In the genomic region with DNA sequence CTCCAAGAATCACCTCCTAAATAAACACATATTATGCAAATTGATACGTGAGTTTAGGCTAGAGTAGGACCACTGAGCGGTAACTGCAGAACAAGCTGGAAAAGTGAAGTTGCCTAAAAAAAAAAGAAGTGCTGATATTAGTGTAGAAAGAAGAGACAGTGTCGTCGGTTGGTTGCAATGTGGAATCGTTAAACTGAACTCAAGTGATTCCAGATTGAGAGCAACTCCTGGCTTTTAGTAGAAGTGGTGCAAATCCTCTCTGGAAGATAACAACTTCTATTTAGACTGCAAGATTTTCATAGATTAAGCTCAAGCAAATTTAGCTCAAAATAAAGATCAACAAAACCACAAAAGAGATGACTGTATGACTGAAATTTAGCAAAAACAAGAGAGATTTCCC, we compare ENCODE assay signal across 30 cellular contexts.
"Had no signal": no experiment of that assay in that cellular context is flagged by ENCODE, and none has a peak within 500 bp of the region (broad histone marks: within the 10 kb centered on the region; RNA-seq: fewer than 3 reads in every experiment).

No MANE protein-coding gene starts in this region.

- H3K4me3 ChIP-seq: esophagus squamous epithelium had no signal

- H3K27ac Mint-ChIP-seq: activated CD4-positive, alpha-beta memory T cell treated with anti-CD3 and anti-CD28 coated beads for 36 hours; activated CD4-positive, alpha-beta T cell treated with anti-CD3 and anti-CD28 coated beads for 36 hours; activated CD4-positive, alpha-beta T cell treated with anti-CD3 and anti-CD28 coated beads, Interleukin-2, amount 10 ng/mL, durations not matched to agents 24 days and 14 days; activated CD8-positive, alpha-beta memory T cell treated with anti-CD3 and anti-CD28 coated beads, Interleukin-2, amount 10 ng/mL, durations not matched to agents 7 days and 5 days; activated CD8-positive, alpha-beta T cell treated with anti-CD3 and anti-CD28 coated beads, Interleukin-2, amount 10 ng/mL, durations not matched to agents 7 days and 5 days; activated naive CD8-positive, alpha-beta T cell; activated T-cell treated with anti-CD3 and anti-CD28 coated beads, Interleukin-2, amount 50 U/mL, for 24 hours; activated T-cell treated with anti-CD3 and anti-CD28 coated beads, Interleukin-2, amount 50 U/mL, for 72 hours; T-helper 17 cell; T-helper 2 cell treated with Interferon-gamma antibody and Interleukin-4, amounts not matched to agents 5 μg/mL and 100 μg/mL, for 36 hours had no signal

- H3K4me3 Mint-ChIP-seq: activated CD4-positive, alpha-beta memory T cell treated with anti-CD3 and anti-CD28 coated beads for 36 hours; activated CD4-positive, alpha-beta T cell treated with anti-CD3 and anti-CD28 coated beads for 36 hours; activated CD4-positive, alpha-beta T cell treated with anti-CD3 and anti-CD28 coated beads, Interleukin-2, amount 10 ng/mL, durations not matched to agents 24 days and 14 days; activated CD8-positive, alpha-beta memory T cell treated with anti-CD3 and anti-CD28 coated beads, Interleukin-2, amount 10 ng/mL, durations not matched to agents 7 days and 5 days; activated CD8-positive, alpha-beta T cell treated with anti-CD3 and anti-CD28 coated beads, Interleukin-2, amount 10 ng/mL, durations not matched to agents 7 days and 5 days; activated naive CD8-positive, alpha-beta T cell; activated T-cell treated with anti-CD3 and anti-CD28 coated beads, Interleukin-2, amount 50 U/mL, for 24 hours; activated T-cell treated with anti-CD3 and anti-CD28 coated beads, Interleukin-2, amount 50 U/mL, for 72 hours; central memory CD8-positive, alpha-beta T cell; T-helper 17 cell; T-helper 2 cell treated with Interferon-gamma antibody and Interleukin-4, amounts not matched to agents 5 μg/mL and 100 μg/mL, for 36 hours had no signal

- H3K4me1 ChIP-seq: esophagus squamous epithelium had no signal

- H3K27me3 ChIP-seq: brain microvascular endothelial cell, esophagus squamous epithelium had no signal

- H3K36me3 Mint-ChIP-seq: activated CD4-positive, alpha-beta memory T cell treated with anti-CD3 and anti-CD28 coated beads for 36 hours; activated CD8-positive, alpha-beta memory T cell treated with anti-CD3 and anti-CD28 coated beads, Interleukin-2, amount 10 ng/mL, durations not matched to agents 7 days and 5 days had no signal

- H3K27me3 Mint-ChIP-seq: activated CD4-positive, alpha-beta memory T cell treated with anti-CD3 and anti-CD28 coated beads for 36 hours; activated CD4-positive, alpha-beta T cell treated with anti-CD3 and anti-CD28 coated beads for 36 hours; activated CD4-positive, alpha-beta T cell treated with anti-CD3 and anti-CD28 coated beads, Interleukin-2, amount 10 ng/mL, durations not matched to agents 24 days and 14 days; activated CD8-positive, alpha-beta memory T cell treated with anti-CD3 and anti-CD28 coated beads, Interleukin-2, amount 10 ng/mL, durations not matched to agents 7 days and 5 days; activated naive CD8-positive, alpha-beta T cell; activated T-cell treated with anti-CD3 and anti-CD28 coated beads, Interleukin-2, amount 50 U/mL, for 24 hours; central memory CD8-positive, alpha-beta T cell; T-helper 17 cell had no signal

- H3K27ac ChIP-seq: brain microvascular endothelial cell, epithelial cell of prostate, esophagus squamous epithelium had no signal

- DNase-seq: activated CD4-positive, alpha-beta memory T cell treated with anti-CD3 and anti-CD28 coated beads for 36 hours; activated CD4-positive, alpha-beta T cell treated with anti-CD3 and anti-CD28 coated beads for 36 hours; activated CD4-positive, CD25-positive, alpha-beta regulatory T cell; activated CD4-positive, CD25-positive, alpha-beta regulatory T cell treated with anti-CD3 and anti-CD28 coated beads, Interleukin-2, amount 50 U/mL, for 72 hours; activated CD8-positive, alpha-beta memory T cell treated with anti-CD3 and anti-CD28 coated beads, Interleukin-2, amount 10 ng/mL, durations not matched to agents 7 days and 5 days; activated CD8-positive, alpha-beta memory T cell treated with anti-CD3 and anti-CD28 coated beads, Interleukin-2, amount 50 U/mL, for 4 hours; activated CD8-positive, alpha-beta T cell treated with anti-CD3 and anti-CD28 coated beads, Interleukin-2, amount 10 ng/mL, durations not matched to agents 7 days and 5 days; activated gamma-delta T cell; activated naive CD4-positive, alpha-beta T cell; activated naive CD4-positive, alpha-beta T cell treated with anti-CD3 and anti-CD28 coated beads, Interleukin-2, amount 50 U/mL, for 16 hours; activated T-cell treated with anti-CD3 and anti-CD28 coated beads for 4 hours; activated T-cell treated with anti-CD3 and anti-CD28 coated beads, Interleukin-2, amount 50 U/mL, for 24 hours; activated T-cell treated with anti-CD3 and anti-CD28 coated beads, Interleukin-2, amount 50 U/mL, for 72 hours; amniotic stem cell; anterior cingulate cortex; brain microvascular endothelial cell; cortex of kidney; dermis blood vessel endothelial cell; effector CD4-positive, alpha-beta T cell; esophagus squamous epithelium; foreskin fibroblast; head of caudate nucleus; T-helper 1 cell; T-helper 17 cell; T1000 had no signal

- H3K4me1 Mint-ChIP-seq: activated CD4-positive, alpha-beta T cell treated with anti-CD3 and anti-CD28 coated beads for 36 hours; activated CD4-positive, alpha-beta T cell treated with anti-CD3 and anti-CD28 coated beads, Interleukin-2, amount 10 ng/mL, durations not matched to agents 24 days and 14 days; activated CD8-positive, alpha-beta memory T cell treated with anti-CD3 and anti-CD28 coated beads, Interleukin-2, amount 10 ng/mL, durations not matched to agents 7 days and 5 days; central memory CD8-positive, alpha-beta T cell; T-helper 17 cell had no signal

- ATAC-seq: activated CD4-positive, alpha-beta T cell treated with anti-CD3 and anti-CD28 coated beads for 36 hours; activated CD8-positive, alpha-beta memory T cell treated with anti-CD3 and anti-CD28 coated beads, Interleukin-2, amount 10 ng/mL, durations not matched to agents 7 days and 5 days; activated CD8-positive, alpha-beta T cell treated with anti-CD3 and anti-CD28 coated beads, Interleukin-2, amount 10 ng/mL, durations not matched to agents 7 days and 5 days; activated T-cell treated with anti-CD3 and anti-CD28 coated beads, Interleukin-2, amount 50 U/mL, for 72 hours; T-helper 17 cell had no signal

- H3K36me3 ChIP-seq: brain microvascular endothelial cell, esophagus squamous epithelium had no signal
